ENCODE assay signal across 8 cellular contexts in the genomic region with DNA sequence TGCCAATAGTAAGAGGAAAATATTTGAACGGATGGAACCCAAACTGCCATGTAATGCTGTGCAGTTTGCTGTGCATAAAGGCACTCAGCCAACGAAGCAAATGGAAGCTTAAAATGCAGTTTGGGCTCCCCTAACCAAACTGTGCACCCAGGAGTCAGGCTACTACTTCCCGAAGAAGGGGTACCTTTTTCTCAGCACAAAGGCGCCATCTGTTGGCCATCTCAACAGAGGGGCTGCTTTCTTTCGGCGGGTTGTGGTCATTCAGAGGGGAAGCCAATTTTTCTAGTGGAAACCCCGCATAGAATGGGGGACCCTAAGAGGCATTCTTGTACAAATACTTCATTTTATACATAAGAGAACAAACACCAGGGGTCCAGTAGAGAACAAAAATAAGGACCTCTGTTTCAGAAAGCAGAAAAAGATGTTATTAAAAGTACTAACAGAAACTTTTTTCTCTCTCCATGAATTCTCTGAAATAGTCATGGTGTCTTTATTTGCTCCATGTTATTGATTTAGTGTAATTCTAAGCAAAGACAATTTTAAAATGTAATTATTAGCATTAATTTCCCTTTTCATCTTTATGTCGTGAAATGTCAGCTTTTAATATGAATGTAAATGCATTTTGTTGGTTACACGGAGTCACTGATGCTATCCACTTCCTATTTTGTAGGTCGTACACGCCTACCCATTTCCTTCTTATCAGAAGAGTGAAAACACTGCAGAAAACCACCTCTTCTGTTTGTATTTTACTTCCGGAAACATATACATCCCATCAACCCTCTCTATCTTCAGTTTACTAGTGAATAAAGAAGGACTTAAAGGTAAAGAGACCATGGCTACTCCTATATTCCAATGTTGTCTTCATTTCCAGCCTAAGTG.
DNase-seq lines count a peak whose midpoint lies in the region; ATAC-seq and TF ChIP-seq lines count a peak whose summit lies in the region.

No MANE protein-coding gene starts in this region.

- TF ChIP-seq CTCF in HFFc6 (IDR thresholded peaks at IDR 0.05) (peak; percentile 69), mesothelial cell of epicardium (IDR thresholded peaks at IDR 0.05; ENCODE audit: unreplicated experiment) (peak; percentile 66)

- H3K36me3 Mint-ChIP-seq in HFFc6 (ENCODE audit: low read depth) = no peaks in the 10 kb centered on the region
- no peaks in the 10 kb centered on the region for H3K36me3 Mint-ChIP-seq in dendritic cell treated with granulocyte-macrophage colony-stimulating factor and Interleukin-4, amounts not matched to agents 40 ng/mL and 50 ng/mL, for 4 days (ENCODE audit: low read depth)
- no peaks in the 10 kb centered on the region for H3K36me3 Mint-ChIP-seq in mesothelial cell of epicardium

- H3K4me1 Mint-ChIP-seq in HFFc6 (ENCODE audit: low read depth) (no peaks in the 10 kb centered on the region), mesothelial cell of epicardium (peaks cover 14% of the 10 kb centered on the region)
- H3K4me1 Mint-ChIP-seq in dendritic cell treated with granulocyte-macrophage colony-stimulating factor and Interleukin-4, amounts not matched to agents 40 ng/mL and 50 ng/mL, for 4 days (ENCODE audit: low read depth) = peaks cover 25% of the 10 kb centered on the region

- intact Hi-C loops in dendritic cell treated with granulocyte-macrophage colony-stimulating factor and Interleukin-4, amounts not matched to agents 40 ng/mL and 50 ng/mL, for 4 days (cut with micrococcal nuclease) = no loop called here

- H3K27me3 Mint-ChIP-seq in HFFc6 (ENCODE audit: insufficient read depth) = no peaks in the 10 kb centered on the region
- H3K27me3 Mint-ChIP-seq in dendritic cell treated with granulocyte-macrophage colony-stimulating factor and Interleukin-4, amounts not matched to agents 40 ng/mL and 50 ng/mL, for 4 days = peaks cover 3% of the 10 kb centered on the region
- H3K27me3 Mint-ChIP-seq in mesothelial cell of epicardium (ENCODE audit: low read depth) = peaks cover 3% of the 10 kb centered on the region

- no peak for TF ChIP-seq POLR2A in GM18505 (IDR thresholded peaks at IDR 0.05; ENCODE audit: borderline replicate concordance, extremely low read depth, insufficient read depth, insufficient read length)

- ATAC-seq in GM18505 (IDR thresholded peaks at IDR 0.05; ENCODE audit: unreplicated experiment) (no peak), GM21390 (IDR thresholded peaks at IDR 0.05; ENCODE audit: unreplicated experiment) (no peak)

- DNase-seq in COLO829 (ENCODE audit: low spot score) (peak; percentile 31), HFFc6 (no peak), NOMO-1 treated with DMSO at 0.1 percent for 48 hours (lab: John Stamatoyannopoulos, UW; ENCODE audit: unreplicated experiment) (peak; percentile 59), mesothelial cell of epicardium (ENCODE audit: low spot score in 2 of 2, unreplicated experiment in 2 of 2) (peak; percentile 32 to 78), NCI-H187 treated with DMSO at 0.1 percent for 48 hours (lab: John Stamatoyannopoulos, UW) (no peak)

- H3K4me3 Mint-ChIP-seq in HFFc6 (no peak overlapping the region), mesothelial cell of epicardium (no peak overlapping the region)
- no peak overlapping the region for H3K4me3 Mint-ChIP-seq in dendritic cell treated with granulocyte-macrophage colony-stimulating factor and Interleukin-4, amounts not matched to agents 40 ng/mL and 50 ng/mL, for 4 days

- no peak overlapping the region for H3K27ac Mint-ChIP-seq in HFFc6
- H3K27ac Mint-ChIP-seq in dendritic cell treated with granulocyte-macrophage colony-stimulating factor and Interleukin-4, amounts not matched to agents 40 ng/mL and 50 ng/mL, for 4 days = peak overlapping the region; percentile 76
- no peak overlapping the region for H3K27ac Mint-ChIP-seq in mesothelial cell of epicardium

- H3K9me3 Mint-ChIP-seq in HFFc6 (peaks cover 15% of the 10 kb centered on the region; the same call in 1 of the 2 replicates), mesothelial cell of epicardium (no peaks in the 10 kb centered on the region)
- no peaks in the 10 kb centered on the region for H3K9me3 Mint-ChIP-seq in dendritic cell treated with granulocyte-macrophage colony-stimulating factor and Interleukin-4, amounts not matched to agents 40 ng/mL and 50 ng/mL, for 4 days

Comparison
In these comparisons a context has a peak if more than half of its experiments do, and no peak if none do; other contexts are left out.
1. DNase-seq: peak in COLO829 (single experiment), NOMO-1 treated with DMSO at 0.1 percent for 48 hours (single experiment) and mesothelial cell of epicardium (2 of 2); none in HFFc6 (single experiment) and NCI-H187 treated with DMSO at 0.1 percent for 48 hours (single experiment).